Comparison of ENCODE assay signal across 20 cellular contexts in genomic region chr9:84988621-84989020, GRCh38.
DNase-seq lines count a peak whose midpoint lies in the region; ATAC-seq and TF ChIP-seq lines count a peak whose summit lies in the region.
"Had no signal": no experiment of that assay in that cellular context is flagged by ENCODE, and none has a peak within 500 bp of the region (broad histone marks: within the 10 kb centered on the region; RNA-seq: fewer than 3 reads in every experiment).

No MANE protein-coding gene starts in this region.

- CTCF ChIA-PET in mammary epithelial cell (lab: Charles Lee; ENCODE audit: low non-redundant PET), result no interaction called here

- H3K9me3 ChIP-seq in breast epithelium (no peaks in the 10 kb centered on the region), mammary epithelial cell (replicated peaks; ENCODE audit: insufficient read depth, low read length) (no peaks in the 10 kb centered on the region), lower lobe of right lung (no peaks in the 10 kb centered on the region)
- H3K9me3 ChIP-seq: A549 had no signal

- intact Hi-C loops in breast epithelium (cut with DNase I; ENCODE audit: low total_unique reads), result no loop called here
- intact Hi-C loops in mammary epithelial cell (cut with micrococcal nuclease), result no loop called here
- intact Hi-C loops in lower lobe of right lung (cut with DNase I), result no loop called here

- in situ Hi-C loops in mammary epithelial cell (cut with MboI; ENCODE audit: low sequenced_read_pairs in 2 of 2), result no loop called here

- H3K27me3 Mint-ChIP-seq in stimulated activated memory B cell treated with anti-CD40 and anti-IgM and Interleukin-4, amounts not matched to agents 10 μg/mL and 1 μg/mL and 100 μg/mL, for 72 hours, result no peaks in the 10 kb centered on the region
- H3K27me3 Mint-ChIP-seq: CD4-positive, alpha-beta memory T cell had no signal

- no peak for ATAC-seq in lower lobe of right lung
- no peak for ATAC-seq in stimulated activated effector memory CD8-positive, alpha-beta T cell treated with anti-CD3 and anti-CD28 coated beads, Interleukin-12 subunit alpha, Interleukin-12 subunit beta, amount 100 ng/mL, for 72 hours
- no peak for ATAC-seq in stimulated activated memory B cell treated with anti-CD40 and anti-IgM and Interleukin-4, amounts not matched to agents 10 μg/mL and 1 μg/mL and 100 μg/mL, for 72 hours
- ATAC-seq: A549, HCT116 had no signal

- dilution Hi-C loops in mammary epithelial cell (cut with HindIII; ENCODE audit: low sequenced_read_pairs), result no loop called here

- H3K36me3 ChIP-seq in breast epithelium (no peaks in the 10 kb centered on the region), mammary epithelial cell (ENCODE audit: insufficient read depth, low read length) (no peaks in the 10 kb centered on the region), lower lobe of right lung (no peaks in the 10 kb centered on the region)

- WGBS in mammary epithelial cell (ENCODE audit: low coverage, missing lambda C conversion rate), result 28% methylated on average over 2 of the region's 2 CpGs

- H3K4me1 ChIP-seq in breast epithelium (peaks cover 0 to 3% of the 10 kb centered on the region in 2 donors), mammary epithelial cell (ENCODE audit: insufficient read depth, low read length) (peaks cover 27% of the 10 kb centered on the region), lower lobe of right lung (no peaks in the 10 kb centered on the region)
- H3K4me1 ChIP-seq: A549 had no signal

- H3K27ac Mint-ChIP-seq in stimulated activated effector memory CD8-positive, alpha-beta T cell treated with anti-CD3 and anti-CD28 coated beads, Interleukin-12 subunit alpha, Interleukin-12 subunit beta, amount 100 ng/mL, for 72 hours, result no peak overlapping the region
- H3K27ac Mint-ChIP-seq in stimulated activated memory B cell treated with anti-CD40 and anti-IgM and Interleukin-4, amounts not matched to agents 10 μg/mL and 1 μg/mL and 100 μg/mL, for 72 hours, result no peak overlapping the region
- H3K27ac Mint-ChIP-seq: CD4-positive, alpha-beta memory T cell; HFFc6 had no signal

- no peaks in the 10 kb centered on the region for H4K20me1 ChIP-seq in mammary epithelial cell (ENCODE audit: insufficient read depth, low read length)

- no peak overlapping the region for H3K9ac ChIP-seq in mammary epithelial cell (ENCODE audit: insufficient read depth, low read length)

- no peak for TF ChIP-seq POLR2A in breast epithelium (IDR thresholded peaks at IDR 0.05)

- no peak overlapping the region for H2AFZ ChIP-seq in mammary epithelial cell (ENCODE audit: low read depth, low read length)

- H3K4me3 ChIP-seq in breast epithelium, result no peak overlapping the region
- no peak overlapping the region for H3K4me3 ChIP-seq in mammary epithelial cell (replicated peaks in 1 of 3; ENCODE audit: insufficient read depth in 1 of 3, low read depth in 2 of 3, low read length in 3 of 3)
- H3K4me3 ChIP-seq in lower lobe of right lung, result no peak overlapping the region
- H3K4me3 ChIP-seq: A549 had no signal

- no peaks in the 10 kb centered on the region for H3K27me3 ChIP-seq in breast epithelium
- H3K27me3 ChIP-seq in mammary epithelial cell (ENCODE audit: insufficient read depth, low read length), result no peaks in the 10 kb centered on the region
- no peaks in the 10 kb centered on the region for H3K27me3 ChIP-seq in lower lobe of right lung (ENCODE audit: low read depth)

- BruUV-seq in mammary epithelial cell (replicated peaks; lab: Mats Ljungman, UMichigan), result no TSS peak

- H3K36me3 Mint-ChIP-seq in stimulated activated effector memory CD8-positive, alpha-beta T cell treated with anti-CD3 and anti-CD28 coated beads, Interleukin-12 subunit alpha, Interleukin-12 subunit beta, amount 100 ng/mL, for 72 hours, result no peaks in the 10 kb centered on the region
- no peaks in the 10 kb centered on the region for H3K36me3 Mint-ChIP-seq in stimulated activated memory B cell treated with anti-CD40 and anti-IgM and Interleukin-4, amounts not matched to agents 10 μg/mL and 1 μg/mL and 100 μg/mL, for 72 hours
- H3K36me3 Mint-ChIP-seq: CD4-positive, alpha-beta memory T cell had no signal

- no peak overlapping the region for H3K4me2 ChIP-seq in mammary epithelial cell (ENCODE audit: insufficient read depth, low read depth, low read length)
- H3K4me2 ChIP-seq: A549 had no signal

- H3K4me1 Mint-ChIP-seq in stimulated activated effector memory CD8-positive, alpha-beta T cell treated with anti-CD3 and anti-CD28 coated beads, Interleukin-12 subunit alpha, Interleukin-12 subunit beta, amount 100 ng/mL, for 72 hours, result no peaks in the 10 kb centered on the region
- no peaks in the 10 kb centered on the region for H3K4me1 Mint-ChIP-seq in stimulated activated memory B cell treated with anti-CD40 and anti-IgM and Interleukin-4, amounts not matched to agents 10 μg/mL and 1 μg/mL and 100 μg/mL, for 72 hours
- H3K4me1 Mint-ChIP-seq: CD4-positive, alpha-beta memory T cell had no signal

- H3K9me3 Mint-ChIP-seq in stimulated activated effector memory CD8-positive, alpha-beta T cell treated with anti-CD3 and anti-CD28 coated beads, Interleukin-12 subunit alpha, Interleukin-12 subunit beta, amount 100 ng/mL, for 72 hours, result no peaks in the 10 kb centered on the region
- peaks cover 1% of the 10 kb centered on the region for H3K9me3 Mint-ChIP-seq in stimulated activated memory B cell treated with anti-CD40 and anti-IgM and Interleukin-4, amounts not matched to agents 10 μg/mL and 1 μg/mL and 100 μg/mL, for 72 hours

- H3K79me2 ChIP-seq in mammary epithelial cell (ENCODE audit: insufficient read depth, low read length), result no peaks in the 10 kb centered on the region

- TF ChIP-seq CTCF in breast epithelium (IDR thresholded peaks at IDR 0.05) (no peak), mammary epithelial cell (conservative IDR thresholded peaks at IDR 0.05 in 1 of 2, IDR thresholded peaks at IDR 0.05 in 1 of 2; ENCODE audit: extremely low read depth in 1 of 2, insufficient read depth in 1 of 2, low read depth in 1 of 2, low read length in 2 of 2) (no peak), lower lobe of right lung (IDR thresholded peaks at IDR 0.05) (no peak)

- peak in 1 of 2 donors; percentile 72 for DNase-seq in breast epithelium (ENCODE audit: low spot score in 2 of 2)
- no peak for DNase-seq in mammary epithelial cell
- peak; percentile 34 for DNase-seq in medulla oblongata (ENCODE audit: extremely low spot score)
- no peak for DNase-seq in lower lobe of right lung
- DNase-seq in stimulated activated effector memory CD8-positive, alpha-beta T cell treated with anti-CD3 and anti-CD28 coated beads, Interleukin-12 subunit alpha, Interleukin-12 subunit beta, amount 100 ng/mL, for 72 hours (ENCODE audit: low spot score in 2 of 2), result no peak
- DNase-seq in CD1c-positive myeloid dendritic cell (ENCODE audit: extremely low spot score), result no peak
- DNase-seq: AML-193; CD4-positive, alpha-beta memory T cell; DMS153; DMS79; GF-D8; GOT3; H7; HFFc6 had no signal

- H3K4me3 Mint-ChIP-seq in stimulated activated effector memory CD8-positive, alpha-beta T cell treated with anti-CD3 and anti-CD28 coated beads, Interleukin-12 subunit alpha, Interleukin-12 subunit beta, amount 100 ng/mL, for 72 hours, result no peak overlapping the region
- no peak overlapping the region for H3K4me3 Mint-ChIP-seq in stimulated activated memory B cell treated with anti-CD40 and anti-IgM and Interleukin-4, amounts not matched to agents 10 μg/mL and 1 μg/mL and 100 μg/mL, for 72 hours
- H3K4me3 Mint-ChIP-seq: CD4-positive, alpha-beta memory T cell; HFFc6 had no signal

- H3K27ac ChIP-seq in breast epithelium, result peak overlapping the region; percentile 43 to 86
- H3K27ac ChIP-seq in mammary epithelial cell (ENCODE audit: insufficient read depth, low read depth, low read length), result no peak overlapping the region
- H3K27ac ChIP-seq in cingulate gyrus (ENCODE audit: low read depth, low read length), result peak overlapping the region; percentile 87
- H3K27ac ChIP-seq in lower lobe of right lung, result no peak overlapping the region
- H3K27ac ChIP-seq: 22Rv1, A549, C4-2B had no signal

Comparison
In these comparisons a context has a peak if more than half of its experiments do, and no peak if none do; other contexts are left out.
1. H3K27ac ChIP-seq: peak in breast epithelium (2 of 2) and cingulate gyrus (single experiment); none in mammary epithelial cell (single experiment) and lower lobe of right lung (single experiment).